In the genomic region with DNA sequence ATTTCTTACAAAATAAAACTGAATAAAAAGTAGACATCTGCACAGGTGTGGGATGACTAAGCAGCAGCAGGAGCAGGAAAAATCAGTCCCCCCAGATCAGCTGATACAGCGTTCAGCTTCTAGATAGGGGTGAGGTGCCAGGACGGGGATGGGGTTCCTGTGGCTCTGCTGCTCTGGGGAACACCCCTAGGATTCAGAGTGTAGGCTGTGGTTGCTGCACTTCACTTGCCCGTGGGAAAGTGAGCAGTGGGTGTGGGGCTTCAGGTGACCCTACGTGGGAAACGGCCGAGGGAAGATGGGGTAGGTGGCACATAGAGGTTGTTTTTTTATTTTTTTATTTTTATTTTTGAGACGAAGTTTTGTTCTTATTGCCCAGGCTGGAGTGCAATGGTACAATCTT, we compare ENCODE assay signal across 9 cellular contexts. TPM values are rescaled to one million over a fixed set of nuclear protein-coding genes. Genes with fewer than 3 reads are reported as not detected.
"Had no signal": no experiment of that assay in that cellular context is flagged by ENCODE, and none has a peak within 500 bp of the region (broad histone marks: within the 10 kb centered on the region; RNA-seq: fewer than 3 reads in every experiment).

No MANE protein-coding gene starts in this region.

- H2AFZ ChIP-seq: GM23338 had no signal

- H3K4me2 ChIP-seq: GM23338, KMS-11 had no signal

- FAIRE-seq: HTR-8/SVneo had no signal

- H3K9ac ChIP-seq: KMS-11 had no signal

- DNase-seq: H7, KBM-7 had no signal

- H3K27ac Mint-ChIP-seq: GM23338, IgD-negative memory B cell had no signal

- H3K36me3 ChIP-seq: HAP-1 had no signal

- H3K4me1 ChIP-seq: HAP-1 had no signal

- H3K9me3 Mint-ChIP-seq: GM23338, IgD-negative memory B cell had no signal

- H3K4me3 Mint-ChIP-seq: GM23338, IgD-negative memory B cell had no signal

- ATAC-seq: GM23338, HCT116 had no signal

- H3K27me3 Mint-ChIP-seq: IgD-negative memory B cell had no signal

- H3K9me3 ChIP-seq: HAP-1 had no signal

- H3K4me3 ChIP-seq: GM23338, HAP-1 had no signal

- H3K27ac ChIP-seq: KMS-11 had no signal

RNA-seq across cellular contexts. Expression of a gene that starts 3.2 kb away (rescaled TPM):
- total RNA-seq: GM23338, H4, H7 had no signal
